In the genomic region with DNA sequence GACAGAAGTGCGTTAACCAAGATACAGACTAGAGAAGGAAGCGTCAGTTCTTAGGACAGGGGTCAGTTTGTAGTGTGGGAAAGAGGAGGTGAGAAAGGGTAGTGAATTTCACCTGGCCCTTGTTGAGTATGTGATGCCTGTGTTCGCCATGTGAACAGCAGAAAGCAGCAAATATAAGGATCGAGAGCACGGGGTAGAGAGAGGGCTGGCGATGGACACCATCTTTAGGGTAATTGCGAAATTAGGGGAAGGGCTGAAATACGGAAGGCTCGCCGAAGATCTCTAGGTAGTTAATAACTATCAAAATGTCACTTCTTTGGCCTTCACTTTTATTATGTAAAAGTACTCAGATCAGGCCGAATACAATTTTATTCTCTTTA, we compare ENCODE assay signal across 11 cellular contexts. TPM values are rescaled to one million over a fixed set of nuclear protein-coding genes. Genes with fewer than 3 reads are reported as not detected.
DNase-seq lines count a peak whose midpoint lies in the region; ATAC-seq, FAIRE-seq and TF ChIP-seq lines count a peak whose summit lies in the region.
"Had no signal": no experiment of that assay in that cellular context is flagged by ENCODE, and none has a peak within 500 bp of the region (broad histone marks: within the 10 kb centered on the region; RNA-seq: fewer than 3 reads in every experiment).

No MANE protein-coding gene starts in this region.

- no peak for ATAC-seq in left ventricle myocardium superior
- ATAC-seq in K562, result no peak
- no peak for ATAC-seq in upper lobe of left lung (ENCODE audit: low FRiP score in 2 of 2)
- ATAC-seq in GM18511 (IDR thresholded peaks at IDR 0.05; ENCODE audit: unreplicated experiment), result no peak

- H3K9me3 Mint-ChIP-seq in mesothelial cell of epicardium, result no peaks in the 10 kb centered on the region

- H3K9ac ChIP-seq in K562 (ENCODE audit: insufficient read depth in 1 of 2, low read depth in 2 of 2, low read length in 2 of 2), result no peak overlapping the region

- no peaks in the 10 kb centered on the region for H3K9me1 ChIP-seq in K562 (ENCODE audit: control insufficient read depth, insufficient read depth, low read length)

- H3K4me3 Mint-ChIP-seq in mesothelial cell of epicardium, result peak overlapping the region; percentile 65

- CTCF ChIA-PET in K562 (lab: Yijun Ruan, JAX; ENCODE audit: low intra/inter-chr PET ratio), result no interaction called here

- DNase-seq in cardiac muscle cell (ENCODE audit: low read depth in 1 of 2, low spot score in 1 of 2), result no peak
- no peak for DNase-seq in left ventricle myocardium superior
- no peak for DNase-seq in K562 (ENCODE audit: extremely low read depth in 1 of 4, low spot score in 3 of 4)
- DNase-seq in mesothelial cell of epicardium (ENCODE audit: low spot score in 2 of 2, unreplicated experiment in 2 of 2), result no peak
- no peak for DNase-seq in upper lobe of left lung
- no peak for DNase-seq in T1000 (lab: John Stamatoyannopoulos, UW)
- no peak for DNase-seq in globus pallidus (ENCODE audit: low spot score)
- DNase-seq: AML-193, NCI-H1436 treated with DMSO at 0.1 percent for 48 hours had no signal

- 38% methylated on average over 11 of the region's 11 CpGs for WGBS in K562 (ENCODE audit: insufficient coverage, low coverage, missing lambda C conversion rate)
- WGBS in upper lobe of left lung, 2 donors, result 53 to 65% methylated on average over 11 of the region's 11 CpGs

- H3K27ac Mint-ChIP-seq in mesothelial cell of epicardium, result peak overlapping the region; percentile 91

- H3K27me3 ChIP-seq in cardiac muscle cell, result no peaks in the 10 kb centered on the region
- H3K27me3 ChIP-seq in K562 (ENCODE audit: control insufficient read depth in 2 of 2, insufficient read depth in 2 of 2, low read length in 2 of 2), result peaks cover 17 to 48% of the 10 kb centered on the region in 2 experiments; a peak in 4 of 5 replicates
- no peaks in the 10 kb centered on the region for H3K27me3 ChIP-seq in upper lobe of left lung

- H3K4me3 ChIP-seq in cardiac muscle cell (peak overlapping the region; percentile 29), K562 (no peak overlapping the region), upper lobe of left lung (peak overlapping the region; percentile 6 to 66 (median 54))

- no peak overlapping the region for H3K4me2 ChIP-seq in K562 (ENCODE audit: insufficient read depth, low read length)

- no peaks in the 10 kb centered on the region for H3K27me3 Mint-ChIP-seq in mesothelial cell of epicardium (ENCODE audit: low read depth)

- POLR2A ChIA-PET in K562 (lab: Yijun Ruan, JAX), result no interaction called here

- TF ChIP-seq CTCF in cardiac muscle cell (IDR thresholded peaks at IDR 0.05; ENCODE audit: low read depth, low read length) (no peak), K562 (IDR thresholded peaks at IDR 0.05 in 2 of 3, conservative IDR thresholded peaks at IDR 0.05 in 1 of 3; ENCODE audit: insufficient read depth in 2 of 3, low read depth in 1 of 3, low read length in 3 of 3) (no peak), mesothelial cell of epicardium (IDR thresholded peaks at IDR 0.05; ENCODE audit: unreplicated experiment) (no peak), upper lobe of left lung (IDR thresholded peaks at IDR 0.05) (no peak)

- intact Hi-C loops in left ventricle myocardium superior (cut with micrococcal nuclease), result no loop called here
- intact Hi-C loops in K562 (cut with micrococcal nuclease), result loop anchor here (5.0 to 10.0 kb wide), 4 partner anchors 209 to 413 kb away; partner anchors contain the start of gene KLHDC10

- H3K9me3 ChIP-seq in cardiac muscle cell (ENCODE audit: low read depth), result no peaks in the 10 kb centered on the region
- H3K9me3 ChIP-seq in K562 (replicated peaks; ENCODE audit: control insufficient read depth, insufficient read depth, low read depth, low read length), result no peaks in the 10 kb centered on the region
- no peaks in the 10 kb centered on the region for H3K9me3 ChIP-seq in upper lobe of left lung

- TF ChIP-seq EP300 in K562 (IDR thresholded peaks at IDR 0.05; ENCODE audit: low read length) (no peak), upper lobe of left lung (IDR thresholded peaks at IDR 0.05) (no peak)

- TF ChIP-seq POLR2A in K562 (conservative IDR thresholded peaks at IDR 0.05) (no peak), upper lobe of left lung (IDR thresholded peaks at IDR 0.05) (no peak)

- in situ Hi-C loops in K562 (cut with MboI), result no loop called here

- H3K4me1 ChIP-seq in cardiac muscle cell (ENCODE audit: low read depth), result no peaks in the 10 kb centered on the region
- peaks cover 0 to 11% of the 10 kb centered on the region in 2 experiments; a peak in 3 of 5 replicates for H3K4me1 ChIP-seq in K562 (replicated peaks in 1 of 2; ENCODE audit: control insufficient read depth in 2 of 2, insufficient read depth in 2 of 2, low read length in 2 of 2)
- H3K4me1 ChIP-seq in upper lobe of left lung, result peaks cover 9 to 23% (median 13%) of the 10 kb centered on the region in 4 donors

- no peaks in the 10 kb centered on the region for H4K20me1 ChIP-seq in K562 (replicated peaks; ENCODE audit: control insufficient read depth, insufficient read depth, low read length)

- no peak for FAIRE-seq in K562 (lab: Jason Lieb, UNC)
- FAIRE-seq: TTC549 had no signal

- H3K4me1 Mint-ChIP-seq in mesothelial cell of epicardium, result peaks cover 84% of the 10 kb centered on the region

- no TSS peak for BruUV-seq in K562 (replicated peaks; lab: Mats Ljungman, UMichigan)

- no peaks in the 10 kb centered on the region for H3K79me2 ChIP-seq in K562 (ENCODE audit: control insufficient read depth, insufficient read depth, low read length)

- no peaks in the 10 kb centered on the region for H3K36me3 Mint-ChIP-seq in mesothelial cell of epicardium

- H2AFZ ChIP-seq in K562 (ENCODE audit: low read depth, low read length), result no peak overlapping the region

- H3K27ac ChIP-seq in cardiac muscle cell (no peak overlapping the region), K562 (ENCODE audit: extremely low read depth, low read depth, low read length) (no peak overlapping the region), upper lobe of left lung (no peak overlapping the region)

- H3K36me3 ChIP-seq in cardiac muscle cell (no peaks in the 10 kb centered on the region), K562 (ENCODE audit: control insufficient read depth, insufficient read depth, low read length) (no peaks in the 10 kb centered on the region), upper lobe of left lung (no peaks in the 10 kb centered on the region)

- no peak for TF ChIP-seq RAD21 in K562 (CRISPR knock-in tag; conservative IDR thresholded peaks at IDR 0.05 in 1 of 2, IDR thresholded peaks at IDR 0.05 in 1 of 2)

TF ChIP-seq in K562, 482 proteins besides CTCF, POLR2A, EP300 and RAD21 (continues in another document):
- no peak for TF ChIP-seq GATAD2A (IDR thresholded peaks at IDR 0.05)
- TF ChIP-seq TBL1XR1 (IDR thresholded peaks at IDR 0.05; ENCODE audit: low read length in 2 of 2), result no peak
- no peak for TF ChIP-seq CEBPG (CRISPR knock-in tag; IDR thresholded peaks at IDR 0.05)
- TF ChIP-seq CEBPG (tag; conservative IDR thresholded peaks at IDR 0.05 in 1 of 2, IDR thresholded peaks at IDR 0.05 in 1 of 2), result peak; percentile 23 to 44; a peak in 1 of 4 replicates

RNA-seq across cellular contexts. Expression of gene MEST, which starts 6.2 kb away (rescaled TPM):
- total RNA-seq in cardiac muscle cell (56.2 and 57.2 TPM in 2 replicates), left ventricle myocardium superior (4.2 TPM), K562 (2014; rRNA removed) (0.04 and 0.14 TPM in 2 replicates), K562 (2014; rRNA removed; fragmentation: Illumina TruSeq; extraction: Trizol) (0.18 and 0.26 TPM in 2 replicates), K562 (2015; rRNA removed; fragmentation: Illumina TruSeq; extraction: Trizol) (0.41 TPM in 1 of 2 replicates, not detected in the other), K562 (2021) (0.62 and 1.0 TPM in 2 replicates), mesothelial cell of epicardium (598 to 626 TPM (median 616 TPM) in 3 replicates), upper lobe of left lung (10 to 100 TPM; 13.9 to 52.5 (median 17.8) TPM)
- polyA plus RNA-seq in cardiac muscle cell (91.6 and 98.3 TPM in 2 replicates), K562 (2011; rRNA removed) (0.27 and 0.74 TPM in 2 replicates), K562 (2014; fragmentation: Illumina TruSeq; extraction: Trizol) (0.34 TPM in 1 of 2 replicates, not detected in the other), K562 (2014; fragmentation: Nextera tagmentation; extraction: Ambion mirVana) (under 1 TPM; 0.38 to 0.56 TPM), K562 (2014; rRNA removed) (0.04 and 0.38 TPM in 2 replicates)
- 1.1 and 1.3 TPM in 2 replicates for total RNA-seq in K562 (2011; cell fraction: chromatin; rRNA removed; ENCODE audit: low replicate concordance)
- total RNA-seq in K562 (2011; cell fraction: nucleolus; rRNA removed), result 0.33 and 1.1 TPM in 2 replicates
- total RNA-seq in K562 (2011; cell fraction: nucleoplasm; rRNA removed), result 0.81 and 0.92 TPM in 2 replicates
- polyA plus RNA-seq in K562 (2011; cell fraction: cytosol; rRNA removed), result 0.28 and 0.52 TPM in 2 replicates
- 0.22 and 0.53 TPM in 2 replicates for polyA plus RNA-seq in K562 (2011; cell fraction: nucleus; rRNA removed)
- polyA plus RNA-seq in K562 (2012), result 0.23 and 0.73 TPM in 2 replicates
- 0.06 and 1.9 TPM in 2 replicates for polyA minus RNA-seq in K562 (2011; rRNA and poly(A)+ RNA removed)
- polyA minus RNA-seq in K562 (2011; cell fraction: cytosol; rRNA and poly(A)+ RNA removed), result 0.38 TPM in 1 of 2 replicates, not detected in the other
- 0.13 TPM in 1 of 2 replicates, not detected in the other for polyA minus RNA-seq in K562 (2011; cell fraction: nucleus; rRNA and poly(A)+ RNA removed)

RNA-seq across cellular contexts. Expression of gene CEP41, which starts 44.9 kb away (rescaled TPM):
- total RNA-seq in cardiac muscle cell (8.0 and 10.7 TPM in 2 replicates), left ventricle myocardium superior (4.9 TPM), K562 (2014; rRNA removed) (1.5 and 4.2 TPM in 2 replicates), K562 (2014; rRNA removed; fragmentation: Illumina TruSeq; extraction: Trizol) (4.9 and 8.0 TPM in 2 replicates), K562 (2015; rRNA removed; fragmentation: Illumina TruSeq; extraction: Trizol) (4.6 and 5.0 TPM in 2 replicates), K562 (2021) (5.6 and 6.4 TPM in 2 replicates), mesothelial cell of epicardium (21.7 to 22.5 TPM (median 22.1 TPM) in 3 replicates), upper lobe of left lung (10 to 100 TPM in 1 of 6 donors, 1 to 10 TPM in 5; 4.3 to 11.5 (median 7.2) TPM)
- polyA plus RNA-seq in cardiac muscle cell (27.4 and 48.8 TPM in 2 replicates), K562 (2011; rRNA removed) (4.4 and 9.2 TPM in 2 replicates), K562 (2014; fragmentation: Illumina TruSeq; extraction: Trizol) (8.1 and 10.9 TPM in 2 replicates), K562 (2014; fragmentation: Nextera tagmentation; extraction: Ambion mirVana) (10 to 100 TPM; 15.3 to 15.5 TPM), K562 (2014; rRNA removed) (5.8 and 7.4 TPM in 2 replicates)
- 9.3 and 12.1 TPM in 2 replicates for total RNA-seq in K562 (2011; cell fraction: chromatin; rRNA removed; ENCODE audit: low replicate concordance)
- 4.0 and 6.7 TPM in 2 replicates for total RNA-seq in K562 (2011; cell fraction: nucleolus; rRNA removed)
- total RNA-seq in K562 (2011; cell fraction: nucleoplasm; rRNA removed), result 4.3 and 10.6 TPM in 2 replicates
- polyA plus RNA-seq in K562 (2011; cell fraction: cytosol; rRNA removed), result 4.7 and 6.3 TPM in 2 replicates
- 2.4 and 6.4 TPM in 2 replicates for polyA plus RNA-seq in K562 (2011; cell fraction: nucleus; rRNA removed)
- polyA plus RNA-seq in K562 (2012), result 5.3 and 9.7 TPM in 2 replicates
- 3.2 and 7.7 TPM in 2 replicates for polyA minus RNA-seq in K562 (2011; rRNA and poly(A)+ RNA removed)
- 0.55 and 2.5 TPM in 2 replicates for polyA minus RNA-seq in K562 (2011; cell fraction: cytosol; rRNA and poly(A)+ RNA removed)
- polyA minus RNA-seq in K562 (2011; cell fraction: nucleus; rRNA and poly(A)+ RNA removed), result 1.5 and 3.9 TPM in 2 replicates

Comparison
In these comparisons a context has a peak if more than half of its experiments do, and no peak if none do; other contexts are left out.
1. RNA of gene MEST, which starts 6.2 kb away (total RNA-seq): 598 to 626 TPM in mesothelial cell of epicardium; 56.2 to 57.2 TPM in cardiac muscle cell, 13.9 to 52.5 TPM in upper lobe of left lung, 4.2 TPM in left ventricle myocardium superior (single experiment) and 0.04 to 1.3 TPM in K562; every median in the first group is over 10 times any median in the second.